In the genomic region with DNA sequence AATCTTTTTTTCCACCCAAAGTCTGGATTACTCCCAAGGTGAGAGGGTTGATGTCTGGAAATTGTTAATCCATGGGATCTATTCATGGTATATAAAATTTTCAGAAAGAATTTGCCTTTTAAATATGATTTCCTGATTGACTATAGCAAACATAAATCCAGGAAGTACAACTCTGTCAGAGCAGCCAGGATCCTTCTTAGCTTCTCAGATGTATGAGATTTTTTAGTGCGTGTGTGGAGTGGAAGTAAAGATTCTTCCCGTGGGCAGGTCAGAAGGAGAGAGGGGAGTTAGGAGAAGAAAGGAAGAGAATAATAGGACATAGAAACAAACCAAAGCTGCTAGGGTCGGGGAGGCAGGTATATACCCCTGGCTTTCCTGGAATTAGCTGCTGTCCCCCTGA, we compare ENCODE assay signal across 22 cellular contexts.
"Had no signal": no experiment of that assay in that cellular context is flagged by ENCODE, and none has a peak within 500 bp of the region (broad histone marks: within the 10 kb centered on the region; RNA-seq: fewer than 3 reads in every experiment).

No MANE protein-coding gene starts in this region.

- H3K4me3 ChIP-seq: body of pancreas, left ventricle myocardium inferior, right atrium auricular region, thyroid gland had no signal

- H3K36me3 ChIP-seq: left ventricle myocardium inferior, right atrium auricular region, thyroid gland, WERI-Rb-1 had no signal

- H3K27ac ChIP-seq: body of pancreas, foreskin keratinocyte, left ventricle myocardium inferior, right atrium auricular region, thyroid gland, WERI-Rb-1 had no signal

- ATAC-seq: activated CD8-positive, alpha-beta memory T cell treated with anti-CD3 and anti-CD28 coated beads, Interleukin-2, amount 10 ng/mL, durations not matched to agents 7 days and 5 days; activated CD8-positive, alpha-beta T cell treated with anti-CD3 and anti-CD28 coated beads for 36 hours; body of pancreas; foreskin keratinocyte; stimulated activated naive CD8-positive, alpha-beta T cell treated with anti-CD3 and anti-CD28 coated beads, Interleukin-15, Interleukin-2, amounts not matched to agents 100 U/mL and 50 U/mL, for 24 hours; T-cell had no signal

- DNase-seq: activated CD4-positive, alpha-beta T cell treated with anti-CD3 and anti-CD28 coated beads, Interleukin-2, amount 10 ng/mL, durations not matched to agents 7 days and 5 days; activated CD4-positive, CD25-positive, alpha-beta regulatory T cell treated with anti-CD3 and anti-CD28 coated beads, Interleukin-2, amount 50 U/mL, for 72 hours; activated CD8-positive, alpha-beta memory T cell treated with anti-CD3 and anti-CD28 coated beads, Interleukin-2, amount 10 ng/mL, durations not matched to agents 7 days and 5 days; activated CD8-positive, alpha-beta T cell treated with anti-CD3 and anti-CD28 coated beads for 36 hours; activated effector memory CD4-positive, alpha-beta T cell treated with anti-CD3 and anti-CD28 coated beads, Interleukin-2, amount 50 U/mL, for 16 hours; activated naive CD4-positive, alpha-beta T cell treated with anti-CD3 and anti-CD28 coated beads, Interleukin-2, amount 10 ng/mL, durations not matched to agents 7 days and 5 days; activated T-cell treated with anti-CD3 and anti-CD28 coated beads for 4 hours; caudate nucleus; endodermal cell; foreskin keratinocyte; immature natural killer cell; left ventricle myocardium inferior; nucleus accumbens; posterior cingulate gyrus; stimulated activated CD4-positive, alpha-beta T cell treated with anti-CD3 and anti-CD28 coated beads, Interleukin-12 subunit alpha, Interleukin-12 subunit beta, amount 100 ng/mL, for 4 hours; stimulated activated CD4-positive, alpha-beta T cell treated with anti-CD3 and anti-CD28 coated beads, Interleukin-4, amount 100 ng/mL, for 4 hours; stimulated activated naive CD8-positive, alpha-beta T cell treated with anti-CD3 and anti-CD28 coated beads, Interleukin-15, Interleukin-2, amounts not matched to agents 100 U/mL and 50 U/mL, for 24 hours; T-cell; WERI-Rb-1 had no signal

- H3K27me3 ChIP-seq: body of pancreas, foreskin keratinocyte, right atrium auricular region, thyroid gland had no signal

- H3K9me3 ChIP-seq: body of pancreas, left ventricle myocardium inferior, right atrium auricular region, thyroid gland had no signal
